In the genomic region with DNA sequence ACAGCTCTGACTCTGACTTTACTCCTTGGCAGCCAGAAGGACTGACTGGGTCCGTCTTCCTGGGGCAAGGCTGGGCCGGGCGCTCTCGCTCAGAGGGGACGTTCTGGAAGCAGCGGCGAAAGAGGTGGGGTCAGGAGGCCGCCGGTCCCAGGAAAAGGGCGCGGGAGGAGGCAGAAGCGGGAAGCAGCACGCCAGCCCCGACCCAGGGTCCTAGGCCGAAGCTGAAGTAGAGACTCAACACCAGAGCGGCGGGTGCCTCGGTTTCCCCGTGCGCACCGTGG, we compare ENCODE assay signal across 1 cellular context.
TF ChIP-seq lines count a peak whose summit lies in the region.

No MANE protein-coding gene starts in this region.

TF ChIP-seq in HepG2, 621 proteins besides CTCF, POLR2A, EP300 and RAD21 (continued from another document and continues in another):
- TF ChIP-seq TFE3 (CRISPR knock-in tag; IDR thresholded peaks at IDR 0.05), result no peak
- no peak for TF ChIP-seq SPEN (CRISPR knock-in tag; IDR thresholded peaks at IDR 0.05; ENCODE audit: low read depth)
- peak; percentile 68; the same call in 1 of the 2 replicates for TF ChIP-seq ARID4A (CRISPR knock-in tag; IDR thresholded peaks at IDR 0.05; ENCODE audit: borderline replicate concordance)
- TF ChIP-seq GTF3A (CRISPR knock-in tag; conservative IDR thresholded peaks at IDR 0.05), result no peak
- no peak for TF ChIP-seq ZNF619 (CRISPR knock-in tag; IDR thresholded peaks at IDR 0.05)
- TF ChIP-seq POGZ (CRISPR knock-in tag; IDR thresholded peaks at IDR 0.05), result no peak
- TF ChIP-seq, protein P1, sequence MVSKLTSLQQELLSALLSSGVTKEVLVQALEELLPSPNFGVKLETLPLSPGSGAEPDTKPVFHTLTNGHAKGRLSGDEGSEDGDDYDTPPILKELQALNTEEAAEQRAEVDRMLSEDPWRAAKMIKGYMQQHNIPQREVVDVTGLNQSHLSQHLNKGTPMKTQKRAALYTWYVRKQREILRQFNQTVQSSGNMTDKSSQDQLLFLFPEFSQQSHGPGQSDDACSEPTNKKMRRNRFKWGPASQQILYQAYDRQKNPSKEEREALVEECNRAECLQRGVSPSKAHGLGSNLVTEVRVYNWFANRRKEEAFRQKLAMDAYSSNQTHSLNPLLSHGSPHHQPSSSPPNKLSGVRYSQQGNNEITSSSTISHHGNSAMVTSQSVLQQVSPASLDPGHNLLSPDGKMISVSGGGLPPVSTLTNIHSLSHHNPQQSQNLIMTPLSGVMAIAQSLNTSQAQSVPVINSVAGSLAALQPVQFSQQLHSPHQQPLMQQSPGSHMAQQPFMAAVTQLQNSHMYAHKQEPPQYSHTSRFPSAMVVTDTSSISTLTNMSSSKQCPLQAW (CRISPR knock-in tag; IDR thresholded peaks at IDR 0.05), result no peak
- TF ChIP-seq ZHX1 (CRISPR knock-in tag; IDR thresholded peaks at IDR 0.05; ENCODE audit: low read depth), result no peak
- TF ChIP-seq ZNF841 (CRISPR knock-in tag; IDR thresholded peaks at IDR 0.05; ENCODE audit: borderline replicate concordance), result no peak
- TF ChIP-seq, protein P2, sequence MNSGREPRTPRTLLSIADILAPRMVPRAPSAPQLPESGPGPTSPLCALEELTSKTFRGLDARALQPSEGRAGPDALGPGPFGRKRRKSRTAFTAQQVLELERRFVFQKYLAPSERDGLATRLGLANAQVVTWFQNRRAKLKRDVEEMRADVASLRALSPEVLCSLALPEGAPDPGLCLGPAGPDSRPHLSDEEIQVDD (CRISPR knock-in tag; IDR thresholded peaks at IDR 0.05; ENCODE audit: borderline replicate concordance), result no peak
- TF ChIP-seq RFXAP (CRISPR knock-in tag; IDR thresholded peaks at IDR 0.05; ENCODE audit: borderline replicate concordance), result no peak
- TF ChIP-seq TBP (CRISPR knock-in tag; IDR thresholded peaks at IDR 0.05), result no peak
- TF ChIP-seq ADNP (CRISPR knock-in tag; IDR thresholded peaks at IDR 0.05), result no peak
- TF ChIP-seq PRPF4 (IDR thresholded peaks at IDR 0.05; ENCODE audit: low read depth, low read length, poor library complexity, severe bottlenecking), result no peak
- no peak; the same call in 1 of the 2 replicates for TF ChIP-seq ZFX (CRISPR knock-in tag; IDR thresholded peaks at IDR 0.05; ENCODE audit: low read depth)
- TF ChIP-seq RORA (CRISPR knock-in tag; IDR thresholded peaks at IDR 0.05), result no peak
- no peak for TF ChIP-seq SNRNP70 (IDR thresholded peaks at IDR 0.05; ENCODE audit: low read depth, low read length)
- TF ChIP-seq SRY (CRISPR knock-in tag; IDR thresholded peaks at IDR 0.05), result no peak
- TF ChIP-seq MEF2D (CRISPR knock-in tag; IDR thresholded peaks at IDR 0.05), result no peak
- no peak for TF ChIP-seq ZNF652 (CRISPR knock-in tag; IDR thresholded peaks at IDR 0.05; ENCODE audit: borderline replicate concordance, low read depth)
- TF ChIP-seq ZNF20 (CRISPR knock-in tag; IDR thresholded peaks at IDR 0.05), result no peak
- 0 out of 2 replicates have a peak, but pooled peaks have one; percentile 9 for TF ChIP-seq MED1 (CRISPR knock-in tag; IDR thresholded peaks at IDR 0.05)
- TF ChIP-seq, protein P3, sequence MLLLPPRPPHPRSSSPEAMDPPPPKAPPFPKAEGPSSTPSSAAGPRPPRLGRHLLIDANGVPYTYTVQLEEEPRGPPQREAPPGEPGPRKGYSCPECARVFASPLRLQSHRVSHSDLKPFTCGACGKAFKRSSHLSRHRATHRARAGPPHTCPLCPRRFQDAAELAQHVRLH (CRISPR knock-in tag; IDR thresholded peaks at IDR 0.05; ENCODE audit: borderline replicate concordance, low read depth), result no peak
- TF ChIP-seq KDM5B (CRISPR knock-in tag; IDR thresholded peaks at IDR 0.05; ENCODE audit: borderline replicate concordance), result 0 out of 2 replicates have a peak, but pooled peaks have one; percentile 8
- TF ChIP-seq ZNF749 (CRISPR knock-in tag; IDR thresholded peaks at IDR 0.05; ENCODE audit: borderline replicate concordance), result no peak
- no peak for TF ChIP-seq ZNF777 (CRISPR knock-in tag; IDR thresholded peaks at IDR 0.05)
- TF ChIP-seq, protein P4, sequence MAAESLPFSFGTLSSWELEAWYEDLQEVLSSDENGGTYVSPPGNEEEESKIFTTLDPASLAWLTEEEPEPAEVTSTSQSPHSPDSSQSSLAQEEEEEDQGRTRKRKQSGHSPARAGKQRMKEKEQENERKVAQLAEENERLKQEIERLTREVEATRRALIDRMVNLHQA (CRISPR knock-in tag; IDR thresholded peaks at IDR 0.05), result no peak
- TF ChIP-seq ZNF720 (CRISPR knock-in tag; IDR thresholded peaks at IDR 0.05), result no peak
- TF ChIP-seq, protein P5, sequence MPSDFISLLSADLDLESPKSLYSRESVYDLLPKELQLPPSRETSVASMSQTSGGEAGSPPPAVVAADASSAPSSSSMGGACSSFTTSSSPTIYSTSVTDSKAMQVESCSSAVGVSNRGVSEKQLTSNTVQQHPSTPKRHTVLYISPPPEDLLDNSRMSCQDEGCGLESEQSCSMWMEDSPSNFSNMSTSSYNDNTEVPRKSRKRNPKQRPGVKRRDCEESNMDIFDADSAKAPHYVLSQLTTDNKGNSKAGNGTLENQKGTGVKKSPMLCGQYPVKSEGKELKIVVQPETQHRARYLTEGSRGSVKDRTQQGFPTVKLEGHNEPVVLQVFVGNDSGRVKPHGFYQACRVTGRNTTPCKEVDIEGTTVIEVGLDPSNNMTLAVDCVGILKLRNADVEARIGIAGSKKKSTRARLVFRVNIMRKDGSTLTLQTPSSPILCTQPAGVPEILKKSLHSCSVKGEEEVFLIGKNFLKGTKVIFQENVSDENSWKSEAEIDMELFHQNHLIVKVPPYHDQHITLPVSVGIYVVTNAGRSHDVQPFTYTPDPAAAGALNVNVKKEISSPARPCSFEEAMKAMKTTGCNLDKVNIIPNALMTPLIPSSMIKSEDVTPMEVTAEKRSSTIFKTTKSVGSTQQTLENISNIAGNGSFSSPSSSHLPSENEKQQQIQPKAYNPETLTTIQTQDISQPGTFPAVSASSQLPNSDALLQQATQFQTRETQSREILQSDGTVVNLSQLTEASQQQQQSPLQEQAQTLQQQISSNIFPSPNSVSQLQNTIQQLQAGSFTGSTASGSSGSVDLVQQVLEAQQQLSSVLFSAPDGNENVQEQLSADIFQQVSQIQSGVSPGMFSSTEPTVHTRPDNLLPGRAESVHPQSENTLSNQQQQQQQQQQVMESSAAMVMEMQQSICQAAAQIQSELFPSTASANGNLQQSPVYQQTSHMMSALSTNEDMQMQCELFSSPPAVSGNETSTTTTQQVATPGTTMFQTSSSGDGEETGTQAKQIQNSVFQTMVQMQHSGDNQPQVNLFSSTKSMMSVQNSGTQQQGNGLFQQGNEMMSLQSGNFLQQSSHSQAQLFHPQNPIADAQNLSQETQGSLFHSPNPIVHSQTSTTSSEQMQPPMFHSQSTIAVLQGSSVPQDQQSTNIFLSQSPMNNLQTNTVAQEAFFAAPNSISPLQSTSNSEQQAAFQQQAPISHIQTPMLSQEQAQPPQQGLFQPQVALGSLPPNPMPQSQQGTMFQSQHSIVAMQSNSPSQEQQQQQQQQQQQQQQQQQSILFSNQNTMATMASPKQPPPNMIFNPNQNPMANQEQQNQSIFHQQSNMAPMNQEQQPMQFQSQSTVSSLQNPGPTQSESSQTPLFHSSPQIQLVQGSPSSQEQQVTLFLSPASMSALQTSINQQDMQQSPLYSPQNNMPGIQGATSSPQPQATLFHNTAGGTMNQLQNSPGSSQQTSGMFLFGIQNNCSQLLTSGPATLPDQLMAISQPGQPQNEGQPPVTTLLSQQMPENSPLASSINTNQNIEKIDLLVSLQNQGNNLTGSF (CRISPR knock-in tag; IDR thresholded peaks at IDR 0.05), result 0 out of 2 replicates have a peak, but pooled peaks have one; percentile 10
- TF ChIP-seq TERF1 (CRISPR knock-in tag; IDR thresholded peaks at IDR 0.05), result no peak
- 0 out of 2 replicates have a peak, but pooled peaks have one; percentile 0 for TF ChIP-seq IRF2 (CRISPR knock-in tag; IDR thresholded peaks at IDR 0.05)
- no peak for TF ChIP-seq ZNF746 (CRISPR knock-in tag; IDR thresholded peaks at IDR 0.05)
- TF ChIP-seq ZNF510 (CRISPR knock-in tag; IDR thresholded peaks at IDR 0.05; ENCODE audit: low read depth), result no peak
- no peak for TF ChIP-seq ZNF570 (CRISPR knock-in tag; IDR thresholded peaks at IDR 0.05; ENCODE audit: borderline replicate concordance)
- TF ChIP-seq ATF7 (IDR thresholded peaks at IDR 0.05), result no peak
- TF ChIP-seq ATF7 (CRISPR knock-in tag; IDR thresholded peaks at IDR 0.05), result no peak
